Comparison of ENCODE assay signal across 8 cellular contexts in genomic region chr14:68247867-68248266, GRCh38.
DNase-seq lines count a peak whose midpoint lies in the region; ATAC-seq and TF ChIP-seq lines count a peak whose summit lies in the region.

No MANE protein-coding gene starts in this region.

- H3K4me1 Mint-ChIP-seq in Calu3 (ENCODE audit: low read depth, unreplicated experiment) = peaks cover 62% of the 10 kb centered on the region
- peaks cover 76% of the 10 kb centered on the region for H3K4me1 Mint-ChIP-seq in progenitor cell of endocrine pancreas (ENCODE audit: low read depth)

- ATAC-seq in RWPE2 (ENCODE audit: low read depth) (no peak), GM18517 (IDR thresholded peaks at IDR 0.05; ENCODE audit: unreplicated experiment) (no peak)

- no peaks in the 10 kb centered on the region for H3K36me3 Mint-ChIP-seq in Calu3 (ENCODE audit: insufficient read depth, unreplicated experiment)
- H3K36me3 Mint-ChIP-seq in progenitor cell of endocrine pancreas (ENCODE audit: insufficient read depth) = no peaks in the 10 kb centered on the region

- H3K9me3 Mint-ChIP-seq in Calu3 (ENCODE audit: low read depth, unreplicated experiment) = no peaks in the 10 kb centered on the region
- no peaks in the 10 kb centered on the region for H3K9me3 Mint-ChIP-seq in progenitor cell of endocrine pancreas (ENCODE audit: low read depth)

- peaks cover 55% of the 10 kb centered on the region for H3K4me1 ChIP-seq in RWPE2 (ENCODE audit: insufficient read depth, poor library complexity, severe bottlenecking)

- intact Hi-C loops in Calu3 (cut with micrococcal nuclease; ENCODE audit: unreplicated experiment) = loop anchor here (1.0 to 5.0 kb wide), 8 partner anchors 101 to 568 kb away; no protein-coding TSS in a partner anchor

- no peaks in the 10 kb centered on the region for H3K36me3 ChIP-seq in RWPE2 (ENCODE audit: low read depth)

- H3K4me3 ChIP-seq in RWPE2 (ENCODE audit: severe bottlenecking) (no peak overlapping the region), fibroblast of the aortic adventitia (ENCODE audit: low read depth, low read length) (no peak overlapping the region)

- DNase-seq in Calu3 = no peak
- no peak for DNase-seq in RWPE2 (ENCODE audit: low spot score)
- peak; percentile 53 for DNase-seq in fibroblast of the aortic adventitia (ENCODE audit: low read depth)
- DNase-seq in progenitor cell of endocrine pancreas (ENCODE audit: low spot score, unreplicated experiment) = no peak
- DNase-seq in RPMI8226 = no peak
- no peak for DNase-seq in activated T-cell treated with anti-CD3 and anti-CD28 coated beads, Interleukin-2, amount 50 U/mL, for 48 hours
- DNase-seq in NCI-H2081 treated with DMSO at 0.1 percent for 48 hours (lab: John Stamatoyannopoulos, UW) = no peak

- H3K27ac Mint-ChIP-seq in Calu3 (ENCODE audit: unreplicated experiment) = peak overlapping the region; percentile 77
- H3K27ac Mint-ChIP-seq in progenitor cell of endocrine pancreas = peak overlapping the region; percentile 89

- no peak for TF ChIP-seq CTCF in Calu3 (IDR thresholded peaks at IDR 0.05; ENCODE audit: unreplicated experiment)
- no peak for TF ChIP-seq CTCF in RWPE2 (IDR thresholded peaks at IDR 0.05; ENCODE audit: poor library complexity, severe bottlenecking)
- no peak for TF ChIP-seq CTCF in fibroblast of the aortic adventitia (IDR thresholded peaks at IDR 0.05; ENCODE audit: insufficient read depth, low read length)
- TF ChIP-seq CTCF in progenitor cell of endocrine pancreas (IDR thresholded peaks at IDR 0.05; ENCODE audit: unreplicated experiment) = no peak

- CTCF ChIA-PET in Calu3 (lab: Charles Lee) = interaction anchor here (0.7 to 2.2 kb wide), 9 partner anchors 51 to 569 kb away, joined by 3 to 9 read pairs (median 4); no protein-coding TSS in a partner anchor

- BruUV-seq in Calu3 (replicated peaks; lab: Mats Ljungman, UMichigan) = no TSS peak

- no peak overlapping the region for H3K4me3 Mint-ChIP-seq in Calu3 (ENCODE audit: low read depth, unreplicated experiment)
- H3K4me3 Mint-ChIP-seq in progenitor cell of endocrine pancreas (ENCODE audit: low read depth) = no peak overlapping the region

- peak overlapping the region; percentile 83 for H3K27ac ChIP-seq in RWPE2 (ENCODE audit: poor library complexity, severe bottlenecking)

- H3K27me3 Mint-ChIP-seq in Calu3 (ENCODE audit: unreplicated experiment) = no peaks in the 10 kb centered on the region
- H3K27me3 Mint-ChIP-seq in progenitor cell of endocrine pancreas = no peaks in the 10 kb centered on the region

- H3K9me3 ChIP-seq in RWPE2 (ENCODE audit: severe bottlenecking) = no peaks in the 10 kb centered on the region

- H3K27me3 ChIP-seq in RWPE2 (ENCODE audit: insufficient read depth, poor library complexity, severe bottlenecking) = no peaks in the 10 kb centered on the region
